In genomic region chr10:91683976-91684375, GRCh38 we compare ENCODE assay signal across 1 cellular context.
TF ChIP-seq lines count a peak whose summit lies in the region.

No MANE protein-coding gene starts in this region.

TF ChIP-seq in SK-N-SH, 30 proteins besides CTCF, POLR2A, EP300 and RAD21 (continued from another document):
- TF ChIP-seq MAX (IDR thresholded peaks at IDR 0.05; ENCODE audit: low read depth) (peak; percentile 70; the same call in 1 of the 2 replicates), EZH2phosphoT487 (IDR thresholded peaks at IDR 0.05; ENCODE audit: borderline replicate concordance, low read depth) (no peak), TCF12 (IDR thresholded peaks at IDR 0.05) (peak; percentile 78), ZBTB33 (IDR thresholded peaks at IDR 0.05; ENCODE audit: borderline replicate concordance, low read depth) (peak; percentile 13; the same call in 1 of the 2 replicates), RFX5 (IDR thresholded peaks at IDR 0.05; ENCODE audit: low read length) (no peak), POLR2AphosphoS5 (IDR thresholded peaks at IDR 0.05; ENCODE audit: low read depth, low read length) (peak; percentile 17; the same call in 1 of the 2 replicates), SMC3 (IDR thresholded peaks at IDR 0.05; ENCODE audit: low read depth, low read length) (no peak), CHD2 (IDR thresholded peaks at IDR 0.05; ENCODE audit: low read length, partially characterized antibody) (no peak), REST (IDR thresholded peaks at IDR 0.05; ENCODE audit: low read depth, low read length) (no peak), FOXJ3 (CRISPR knock-in tag; IDR thresholded peaks at IDR 0.05) (no peak)
